ENCODE assay signal across 28 cellular contexts in the genomic region with DNA sequence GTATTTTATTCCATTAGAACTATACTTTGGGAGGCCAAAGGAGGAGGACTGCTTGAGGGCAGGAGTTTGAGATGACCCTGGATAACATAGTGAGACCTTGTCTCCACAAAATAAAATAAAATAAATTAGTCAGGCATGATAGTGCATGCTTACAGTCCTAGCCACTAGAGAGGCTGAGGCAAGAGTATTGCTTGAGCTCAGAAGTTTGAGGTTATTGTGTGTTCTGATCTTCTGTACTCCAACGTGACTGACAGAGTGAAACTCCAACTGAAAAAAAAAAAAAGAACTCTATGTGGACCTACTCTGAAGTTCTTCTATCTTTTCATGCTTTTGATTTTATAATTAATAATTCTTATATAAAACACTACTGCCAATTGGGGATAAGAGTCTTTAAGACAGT.
"Had no signal": no experiment of that assay in that cellular context is flagged by ENCODE, and none has a peak within 500 bp of the region (broad histone marks: within the 10 kb centered on the region; RNA-seq: fewer than 3 reads in every experiment).

No MANE protein-coding gene starts in this region.

- ATAC-seq: activated CD4-positive, alpha-beta T cell treated with anti-CD3 and anti-CD28 coated beads for 36 hours; activated CD8-positive, alpha-beta memory T cell treated with anti-CD3 and anti-CD28 coated beads, Interleukin-2, amount 10 ng/mL, durations not matched to agents 7 days and 5 days; activated CD8-positive, alpha-beta T cell treated with anti-CD3 and anti-CD28 coated beads, Interleukin-2, amount 10 ng/mL, durations not matched to agents 7 days and 5 days; activated naive CD8-positive, alpha-beta T cell treated with anti-CD3 and anti-CD28 coated beads, Interleukin-2, amount 50 U/mL, for 24 hours; body of pancreas; effector memory CD8-positive, alpha-beta T cell; foreskin keratinocyte; gastrocnemius medialis; heart left ventricle had no signal

- H3K36me3 ChIP-seq: adrenal gland, esophagus muscularis mucosa, gastrocnemius medialis, heart left ventricle had no signal

- DNase-seq: activated CD4-positive, alpha-beta memory T cell treated with anti-CD3 and anti-CD28 coated beads for 36 hours; activated CD4-positive, alpha-beta T cell treated with anti-CD3 and anti-CD28 coated beads for 36 hours; activated CD4-positive, alpha-beta T cell treated with anti-CD3 and anti-CD28 coated beads, Interleukin-2, amount 10 ng/mL, durations not matched to agents 24 days and 14 days; activated CD4-positive, CD25-positive, alpha-beta regulatory T cell; activated CD4-positive, CD25-positive, alpha-beta regulatory T cell treated with anti-CD3 and anti-CD28 coated beads, Interleukin-2, amount 50 U/mL, for 72 hours; activated CD8-positive, alpha-beta memory T cell treated with anti-CD3 and anti-CD28 coated beads, Interleukin-2, amount 10 ng/mL, durations not matched to agents 7 days and 5 days; activated CD8-positive, alpha-beta memory T cell treated with anti-CD3 and anti-CD28 coated beads, Interleukin-2, amount 50 U/mL, for 4 hours; activated CD8-positive, alpha-beta T cell treated with anti-CD3 and anti-CD28 coated beads, Interleukin-2, amount 10 ng/mL, durations not matched to agents 7 days and 5 days; activated effector memory CD4-positive, alpha-beta T cell treated with anti-CD3 and anti-CD28 coated beads, Interleukin-2, amount 50 U/mL, for 16 hours; activated naive CD4-positive, alpha-beta T cell treated with anti-CD3 and anti-CD28 coated beads for 36 hours; activated naive CD8-positive, alpha-beta T cell treated with anti-CD3 and anti-CD28 coated beads for 36 hours; activated naive CD8-positive, alpha-beta T cell treated with anti-CD3 and anti-CD28 coated beads, Interleukin-2, amount 50 U/mL, for 24 hours; activated T-cell treated with anti-CD3 and anti-CD28 coated beads, Interleukin-2, amount 50 U/mL, for 1 hour; activated T-cell treated with anti-CD3 and anti-CD28 coated beads, Interleukin-2, amount 50 U/mL, for 48 hours; adrenal gland; aorta; body of pancreas; caudate nucleus; cortex of kidney; dermis blood vessel endothelial cell; effector CD4-positive, alpha-beta T cell; effector memory CD8-positive, alpha-beta T cell; erythroblast; foreskin keratinocyte; gastrocnemius medialis; glutamatergic neuron; heart left ventricle had no signal

- H3K9me3 ChIP-seq: adrenal gland, body of pancreas, esophagus muscularis mucosa, gastrocnemius medialis, heart left ventricle had no signal

- H3K4me3 ChIP-seq: adrenal gland, body of pancreas, esophagus muscularis mucosa, gastrocnemius medialis, heart left ventricle had no signal

- H3K4me1 ChIP-seq: adrenal gland, body of pancreas, esophagus muscularis mucosa, foreskin keratinocyte, gastrocnemius medialis, heart left ventricle had no signal

- H3K27me3 ChIP-seq: adrenal gland, body of pancreas, esophagus muscularis mucosa, foreskin keratinocyte, gastrocnemius medialis, heart left ventricle had no signal

- H3K27ac ChIP-seq: adrenal gland, body of pancreas, esophagus muscularis mucosa, foreskin keratinocyte, gastrocnemius medialis, heart left ventricle had no signal
